In genomic region chr1:228500901-228501871, GRCh38 we compare ENCODE assay signal across 8 cellular contexts. TPM values are rescaled to one million over a fixed set of nuclear protein-coding genes. Genes with fewer than 3 reads are reported as not detected.
A peak's percentile ranks its signal among the peaks of the same experiment; 100 is the strongest.
DNase-seq lines count a peak whose midpoint lies in the region; ATAC-seq and TF ChIP-seq lines count a peak whose summit lies in the region.

No MANE protein-coding gene starts in this region.

- CTCF ChIA-PET in CD4-positive, alpha-beta memory T cell (lab: Charles Lee; ENCODE audit: partially characterized antibody) = interaction anchor here (0.6 to 2.5 kb wide), 17 partner anchors 11 to 753 kb away, joined by 3 to 14 read pairs (median 4); partner anchors contain the start of gene RNF187
- CTCF ChIA-PET in activated CD4-positive, alpha-beta T cell treated with anti-CD3 and anti-CD28 coated beads, Interleukin-2, amount 10 ng/mL, durations not matched to agents 7 days and 5 days (lab: Charles Lee) = interaction anchor here (0.6 to 3.1 kb wide), 17 partner anchors 8 to 727 kb away, joined by 3 to 16 read pairs (median 5); partner anchors contain the start of gene RNF187

- no peak overlapping the region for H3K27ac ChIP-seq in CD4-positive, alpha-beta memory T cell (ENCODE audit: low read depth, low read length)
- H3K27ac ChIP-seq in lung (ENCODE audit: low read depth in 1 of 2, low read length in 1 of 2) = no peak overlapping the region

- no peaks in the 10 kb centered on the region for H3K36me3 ChIP-seq in CD4-positive, alpha-beta memory T cell (ENCODE audit: insufficient read depth, low read length)
- H3K36me3 ChIP-seq in lung (ENCODE audit: control insufficient read depth in 2 of 2, insufficient read depth in 2 of 2, low read length in 2 of 2) = peaks cover 0 to 8% of the 10 kb centered on the region in 2 donors

- no peaks in the 10 kb centered on the region for H3K27me3 ChIP-seq in CD4-positive, alpha-beta memory T cell (ENCODE audit: insufficient read depth, low read length)
- no peaks in the 10 kb centered on the region for H3K27me3 ChIP-seq in lung (ENCODE audit: control insufficient read depth, insufficient read depth)

- peaks cover 13 to 29% (median 20%) of the 10 kb centered on the region in 4 donors for H3K4me1 Mint-ChIP-seq in CD4-positive, alpha-beta memory T cell
- H3K4me1 Mint-ChIP-seq in activated CD4-positive, alpha-beta T cell treated with anti-CD3 and anti-CD28 coated beads, Interleukin-2, amount 10 ng/mL, durations not matched to agents 7 days and 5 days = peaks cover 34% of the 10 kb centered on the region

- H3K4me1 ChIP-seq in CD4-positive, alpha-beta memory T cell (ENCODE audit: insufficient read depth, low read length) = peaks cover 15% of the 10 kb centered on the region
- peaks cover 0 to 5% of the 10 kb centered on the region in 2 donors for H3K4me1 ChIP-seq in lung (ENCODE audit: control insufficient read depth in 2 of 2, insufficient read depth in 2 of 2, low read length in 2 of 2)

- H3K27me3 Mint-ChIP-seq in CD4-positive, alpha-beta memory T cell = peaks cover 0 to 2% of the 10 kb centered on the region in 2 donors
- H3K27me3 Mint-ChIP-seq in activated CD4-positive, alpha-beta T cell treated with anti-CD3 and anti-CD28 coated beads, Interleukin-2, amount 10 ng/mL, durations not matched to agents 7 days and 5 days = no peaks in the 10 kb centered on the region

- 26 to 28% methylated on average over 23 of the region's 23 CpGs for WGBS in lung, 2 donors

- H3K9me3 ChIP-seq in CD4-positive, alpha-beta memory T cell (ENCODE audit: control insufficient read depth in 1 of 2, low read length in 2 of 2) = no peaks in the 10 kb centered on the region
- peaks cover 0 to 2% of the 10 kb centered on the region in 2 donors for H3K9me3 ChIP-seq in lung (ENCODE audit: control insufficient read depth in 2 of 2, insufficient read depth in 1 of 2, low read length in 1 of 2)

- peak overlapping the region; percentile 62 to 89 (median 80) for H3K4me3 Mint-ChIP-seq in CD4-positive, alpha-beta memory T cell
- peak overlapping the region; percentile 56 for H3K4me3 Mint-ChIP-seq in activated CD4-positive, alpha-beta T cell treated with anti-CD3 and anti-CD28 coated beads, Interleukin-2, amount 10 ng/mL, durations not matched to agents 7 days and 5 days

- peak overlapping the region in 1 of 2 donors; percentile 44 for H3K4me3 ChIP-seq in CD4-positive, alpha-beta memory T cell (ENCODE audit: low read length in 2 of 2)
- no peak overlapping the region for H3K4me3 ChIP-seq in lung

- no peaks in the 10 kb centered on the region for H3K9me3 Mint-ChIP-seq in CD4-positive, alpha-beta memory T cell
- H3K9me3 Mint-ChIP-seq in activated CD4-positive, alpha-beta T cell treated with anti-CD3 and anti-CD28 coated beads, Interleukin-2, amount 10 ng/mL, durations not matched to agents 7 days and 5 days = no peaks in the 10 kb centered on the region

- POLR2A ChIA-PET in CD4-positive, alpha-beta memory T cell (lab: Charles Lee; ENCODE audit: partially characterized antibody) = interaction anchor here (0.6 to 2.3 kb wide), 6 partner anchors 11 to 1706 kb away, joined by 3 to 15 read pairs (median 5); partner anchors contain the start of gene RNF187
- POLR2A ChIA-PET in activated CD4-positive, alpha-beta T cell treated with anti-CD3 and anti-CD28 coated beads, Interleukin-2, amount 10 ng/mL, durations not matched to agents 7 days and 5 days (lab: Charles Lee) = no interaction called here

- peak overlapping the region in 5 of 7 donors; percentile 6 to 83 (median 72) for H3K27ac Mint-ChIP-seq in CD4-positive, alpha-beta memory T cell
- H3K27ac Mint-ChIP-seq in activated CD4-positive, alpha-beta T cell treated with anti-CD3 and anti-CD28 coated beads, Interleukin-2, amount 10 ng/mL, durations not matched to agents 7 days and 5 days = peak overlapping the region; percentile 61

- ATAC-seq in GM19397 (IDR thresholded peaks at IDR 0.05; ENCODE audit: unreplicated experiment) = peak; percentile 85
- peak; percentile 80 for ATAC-seq in HG03469 (IDR thresholded peaks at IDR 0.05; ENCODE audit: unreplicated experiment)
- ATAC-seq in lung (ENCODE audit: insufficient read depth, low FRiP score) = peak; percentile 82

- H3K36me3 Mint-ChIP-seq in CD4-positive, alpha-beta memory T cell = peaks cover 10 to 19% of the 10 kb centered on the region in 2 donors
- H3K36me3 Mint-ChIP-seq in activated CD4-positive, alpha-beta T cell treated with anti-CD3 and anti-CD28 coated beads, Interleukin-2, amount 10 ng/mL, durations not matched to agents 7 days and 5 days (ENCODE audit: low read depth) = peaks cover 22% of the 10 kb centered on the region

- peak; percentile 61 for TF ChIP-seq CTCF in lung (IDR thresholded peaks at IDR 0.05; ENCODE audit: control extremely low read depth, extremely low read depth)

- peak; percentile 83 to 87 (median 83) for DNase-seq in CD4-positive, alpha-beta memory T cell
- DNase-seq in NCI-H748 (lab: John Stamatoyannopoulos, UW; ENCODE audit: unreplicated experiment) (peak; percentile 72), dedifferentiated amniotic fluid mesenchymal stem cell (ENCODE audit: extremely low spot score) (peak; percentile 76), lung (ENCODE audit: low spot score) (peak; percentile 84)
- DNase-seq in activated CD4-positive, alpha-beta T cell treated with anti-CD3 and anti-CD28 coated beads, Interleukin-2, amount 10 ng/mL, durations not matched to agents 7 days and 5 days = peak; percentile 90
- peak; percentile 84 for DNase-seq in stimulated activated CD8-positive, alpha-beta memory T cell treated with anti-CD3 and anti-CD28 coated beads, Interleukin-12 subunit alpha, Interleukin-12 subunit beta, amount 100 ng/mL, for 1 hour (ENCODE audit: low read depth)

- intact Hi-C loops in CD4-positive, alpha-beta memory T cell (cut with micrococcal nuclease) = no loop called here

RNA-seq across cellular contexts. Expression of gene RNF187, which starts 14.0 kb away (rescaled TPM):
- total RNA-seq in CD4-positive, alpha-beta memory T cell = 10 to 100 TPM; 67.4 to 73.4 TPM
- polyA plus RNA-seq in CD4-positive, alpha-beta memory T cell = 10 to 100 TPM; 15.3 to 46.4 TPM
- 100 to 1,000 TPM; 110 to 132 TPM for total RNA-seq in activated CD4-positive, alpha-beta T cell treated with anti-CD3 and anti-CD28 coated beads, Interleukin-2, amount 10 ng/mL, durations not matched to agents 7 days and 5 days
- total RNA-seq in lung = 100 to 1,000 TPM in 1 of 2 donors, 10 to 100 TPM in 1; 40.7 to 130 TPM
- 10 to 100 TPM; 27.5 to 33.7 TPM for polyA plus RNA-seq in lung
